Comparison of ENCODE assay signal across 27 cellular contexts in the genomic region with DNA sequence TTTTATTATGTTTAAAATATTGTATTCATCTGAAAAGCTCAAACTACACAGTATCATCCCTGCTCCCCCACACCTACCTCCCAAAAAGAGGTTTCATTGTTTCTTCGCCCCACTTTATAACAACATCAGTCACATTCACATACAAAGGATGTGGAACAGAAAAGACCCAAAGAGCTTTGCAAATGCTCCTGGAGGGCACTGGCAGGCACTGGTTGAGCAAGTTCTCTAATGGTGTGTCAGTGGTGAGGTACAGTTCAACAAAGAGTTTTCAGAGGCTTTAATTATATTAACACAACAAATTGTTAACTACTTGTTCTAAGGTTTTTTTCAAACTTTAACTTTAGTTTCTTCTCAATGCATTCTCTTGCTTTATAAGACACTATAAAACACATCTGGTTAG. TPM values are rescaled to one million over a fixed set of nuclear protein-coding genes. Genes with fewer than 3 reads are reported as not detected.
DNase-seq lines count a peak whose midpoint lies in the region; ATAC-seq and TF ChIP-seq lines count a peak whose summit lies in the region.
"Had no signal": no experiment of that assay in that cellular context is flagged by ENCODE, and none has a peak within 500 bp of the region (broad histone marks: within the 10 kb centered on the region; RNA-seq: fewer than 3 reads in every experiment).

No MANE protein-coding gene starts in this region.

- no peak overlapping the region for H3K4me3 ChIP-seq in H7 (ENCODE audit: insufficient read depth, low read depth, low read length)
- H3K4me3 ChIP-seq in lower lobe of right lung: no peak overlapping the region
- no peak overlapping the region for H3K4me3 ChIP-seq in sigmoid colon
- H3K4me3 ChIP-seq: gastrocnemius medialis, K562, SJSA1, thyroid gland had no signal

- TF ChIP-seq POLR2A in sigmoid colon (IDR thresholded peaks at IDR 0.05): no peak

- H3K9me3 Mint-ChIP-seq in chondrocyte (ENCODE audit: low read depth): peaks cover 5% of the 10 kb centered on the region
- H3K9me3 Mint-ChIP-seq: T-helper 1 cell treated with Interleukin-12 subunit alpha and Interleukin-12 subunit beta and Interleukin-4 antibody, amounts not matched to agents 30 μg/mL and 1 μg/mL, for 36 hours had no signal

- no peaks in the 10 kb centered on the region for H3K27me3 ChIP-seq in H7 (ENCODE audit: control insufficient read depth, insufficient read depth, low read length)
- no peaks in the 10 kb centered on the region for H3K27me3 ChIP-seq in lower lobe of right lung (ENCODE audit: low read depth)
- H3K27me3 ChIP-seq in sigmoid colon: no peaks in the 10 kb centered on the region
- H3K27me3 ChIP-seq: gastrocnemius medialis, SJSA1, thyroid gland had no signal

- no peak overlapping the region for H3K4me3 Mint-ChIP-seq in chondrocyte (ENCODE audit: unreplicated experiment)
- H3K4me3 Mint-ChIP-seq: activated CD4-positive, alpha-beta T cell treated with anti-CD3 and anti-CD28 coated beads, Interleukin-2, amount 10 ng/mL, durations not matched to agents 24 days and 14 days; activated CD8-positive, alpha-beta memory T cell treated with anti-CD3 and anti-CD28 coated beads, Interleukin-2, amount 10 ng/mL, durations not matched to agents 7 days and 5 days; activated naive CD8-positive, alpha-beta T cell treated with anti-CD3 and anti-CD28 coated beads, Interleukin-2, amount 10 ng/mL, durations not matched to agents 7 days and 5 days; CD8-positive, alpha-beta T cell; dendritic cell treated with granulocyte-macrophage colony-stimulating factor and Interleukin-4, amounts not matched to agents 40 ng/mL and 50 ng/mL, for 4 days; stimulated activated memory B cell treated with anti-CD40 and anti-IgM and Interleukin-4, amounts not matched to agents 10 μg/mL and 1 μg/mL and 100 μg/mL, for 72 hours; T-helper 1 cell treated with Interleukin-12 subunit alpha and Interleukin-12 subunit beta and Interleukin-4 antibody, amounts not matched to agents 30 μg/mL and 1 μg/mL, for 36 hours had no signal

- TF ChIP-seq EP300 in sigmoid colon (IDR thresholded peaks at IDR 0.05): no peak

- intact Hi-C loops in lower lobe of right lung (cut with DNase I) (no loop called here), sigmoid colon (cut with DNase I) (no loop called here)

- H3K27ac Mint-ChIP-seq in chondrocyte (ENCODE audit: unreplicated experiment): peak overlapping the region; percentile 38
- H3K27ac Mint-ChIP-seq: activated CD4-positive, alpha-beta T cell treated with anti-CD3 and anti-CD28 coated beads, Interleukin-2, amount 10 ng/mL, durations not matched to agents 24 days and 14 days; activated CD8-positive, alpha-beta memory T cell treated with anti-CD3 and anti-CD28 coated beads, Interleukin-2, amount 10 ng/mL, durations not matched to agents 7 days and 5 days; activated naive CD8-positive, alpha-beta T cell treated with anti-CD3 and anti-CD28 coated beads, Interleukin-2, amount 10 ng/mL, durations not matched to agents 7 days and 5 days; activated T-helper 2 cell treated with anti-CD3 and anti-CD28 coated beads, Interferon-gamma antibody, Interleukin-2, Interleukin-4, amounts not matched to agents 10 μg/mL and 5 μg/mL and 100 μg/mL, durations not matched to agents 14 hours and 24 hours and 36 hours; CD8-positive, alpha-beta T cell; dendritic cell treated with granulocyte-macrophage colony-stimulating factor and Interleukin-4, amounts not matched to agents 40 ng/mL and 50 ng/mL, for 4 days; stimulated activated memory B cell treated with anti-CD40 and anti-IgM and Interleukin-4, amounts not matched to agents 10 μg/mL and 1 μg/mL and 100 μg/mL, for 72 hours; T-helper 1 cell treated with Interleukin-12 subunit alpha and Interleukin-12 subunit beta and Interleukin-4 antibody, amounts not matched to agents 30 μg/mL and 1 μg/mL, for 36 hours had no signal

- H3K4me1 Mint-ChIP-seq in chondrocyte (ENCODE audit: low read depth): peaks cover 34% of the 10 kb centered on the region
- H3K4me1 Mint-ChIP-seq: activated CD4-positive, alpha-beta T cell treated with anti-CD3 and anti-CD28 coated beads, Interleukin-2, amount 10 ng/mL, durations not matched to agents 24 days and 14 days; activated CD8-positive, alpha-beta memory T cell treated with anti-CD3 and anti-CD28 coated beads, Interleukin-2, amount 10 ng/mL, durations not matched to agents 7 days and 5 days; stimulated activated memory B cell treated with anti-CD40 and anti-IgM and Interleukin-4, amounts not matched to agents 10 μg/mL and 1 μg/mL and 100 μg/mL, for 72 hours had no signal

- H3K4me1 ChIP-seq in lower lobe of right lung (peaks cover 27% of the 10 kb centered on the region), sigmoid colon (peaks cover 0 to 37% (median 28%) of the 10 kb centered on the region in 4 donors)
- H3K4me1 ChIP-seq: SJSA1, thyroid gland had no signal

- 79 to 86% methylated on average over 1 of the region's 1 CpG for WGBS in sigmoid colon, 2 donors

- H3K27ac ChIP-seq in lower lobe of right lung (peak overlapping the region; percentile 1), sigmoid colon (peak overlapping the region; percentile 56 to 77 (median 62))
- H3K27ac ChIP-seq: epithelial cell of prostate, SJSA1, thyroid gland had no signal

- ATAC-seq in lower lobe of right lung: no peak
- ATAC-seq: activated CD8-positive, alpha-beta memory T cell treated with anti-CD3 and anti-CD28 coated beads, Interleukin-2, amount 10 ng/mL, durations not matched to agents 7 days and 5 days; CD8-positive, alpha-beta T cell; K562; stimulated activated memory B cell treated with anti-CD40 and anti-IgM and Interleukin-4, amounts not matched to agents 10 μg/mL and 1 μg/mL and 100 μg/mL, for 72 hours had no signal

- DNase-seq in H7 (peak; percentile 27), chondrocyte (ENCODE audit: low spot score) (no peak), lower lobe of right lung (no peak), sigmoid colon (no peak), LoVo (ENCODE audit: low spot score) (no peak), DMS153 (lab: John Stamatoyannopoulos, UW) (no peak), OCI-M2 (lab: John Stamatoyannopoulos, UW; ENCODE audit: unreplicated experiment) (no peak)
- DNase-seq in NK-92 treated with Interleukin-12 subunit alpha and Interleukin-12 subunit beta, amount 100 ng/mL, for 24 hours (lab: John Stamatoyannopoulos, UW): no peak
- DNase-seq: activated CD4-positive, alpha-beta T cell treated with anti-CD3 and anti-CD28 coated beads, Interleukin-2, amount 10 ng/mL, durations not matched to agents 24 days and 14 days; activated CD8-positive, alpha-beta memory T cell treated with anti-CD3 and anti-CD28 coated beads, Interleukin-2, amount 10 ng/mL, durations not matched to agents 7 days and 5 days; activated naive CD8-positive, alpha-beta T cell treated with anti-CD3 and anti-CD28 coated beads, Interleukin-2, amount 10 ng/mL, durations not matched to agents 7 days and 5 days; CD8-positive, alpha-beta T cell; DMS53; kidney glomerular epithelial cell; NCI-H187 treated with DMSO at 0.1 percent for 48 hours; NCI-H226; NCI-H774 had no signal

- no peak for TF ChIP-seq CTCF in chondrocyte (IDR thresholded peaks at IDR 0.05)
- TF ChIP-seq CTCF in lower lobe of right lung (IDR thresholded peaks at IDR 0.05): no peak
- no peak for TF ChIP-seq CTCF in sigmoid colon (IDR thresholded peaks at IDR 0.05)

- H3K27me3 Mint-ChIP-seq in chondrocyte (ENCODE audit: low read depth): no peaks in the 10 kb centered on the region
- H3K27me3 Mint-ChIP-seq: activated CD4-positive, alpha-beta T cell treated with anti-CD3 and anti-CD28 coated beads, Interleukin-2, amount 10 ng/mL, durations not matched to agents 24 days and 14 days; activated CD8-positive, alpha-beta memory T cell treated with anti-CD3 and anti-CD28 coated beads, Interleukin-2, amount 10 ng/mL, durations not matched to agents 7 days and 5 days; activated naive CD8-positive, alpha-beta T cell treated with anti-CD3 and anti-CD28 coated beads, Interleukin-2, amount 10 ng/mL, durations not matched to agents 7 days and 5 days; dendritic cell treated with granulocyte-macrophage colony-stimulating factor and Interleukin-4, amounts not matched to agents 40 ng/mL and 50 ng/mL, for 4 days; stimulated activated memory B cell treated with anti-CD40 and anti-IgM and Interleukin-4, amounts not matched to agents 10 μg/mL and 1 μg/mL and 100 μg/mL, for 72 hours had no signal

- no peaks in the 10 kb centered on the region for H3K36me3 ChIP-seq in H7 (replicated peaks; ENCODE audit: control insufficient read depth, insufficient read depth, low read length)
- no peaks in the 10 kb centered on the region for H3K36me3 ChIP-seq in lower lobe of right lung
- no peaks in the 10 kb centered on the region for H3K36me3 ChIP-seq in sigmoid colon
- H3K36me3 ChIP-seq: gastrocnemius medialis, SJSA1, thyroid gland had no signal

- peaks cover 4% of the 10 kb centered on the region for H3K36me3 Mint-ChIP-seq in chondrocyte (ENCODE audit: low read depth)
- H3K36me3 Mint-ChIP-seq: CD8-positive, alpha-beta T cell had no signal

- H3K9me3 ChIP-seq in lower lobe of right lung: no peaks in the 10 kb centered on the region
- H3K9me3 ChIP-seq in sigmoid colon: no peaks in the 10 kb centered on the region
- H3K9me3 ChIP-seq: gastrocnemius medialis, SJSA1, thyroid gland had no signal

RNA-seq across cellular contexts. Expression of gene ECM2, which starts 54.1 kb away (rescaled TPM):
- not detected in 2 replicates for total RNA-seq in H7 (2014; rRNA removed; shearing (Covaris generic))
- total RNA-seq in chondrocyte: 31.7 to 39.6 TPM (median 34.2 TPM) in 3 replicates
- total RNA-seq in lower lobe of right lung: 9.4 TPM
- total RNA-seq in sigmoid colon: 10 to 100 TPM in 1 of 4 donors, 1 to 10 TPM in 3; 3.3 to 19.7 (median 7.8) TPM
- 1 to 10 TPM in 2 of 3 donors, not detected in 1; 1.2 to 1.7 TPM for polyA plus RNA-seq in sigmoid colon
- total RNA-seq: activated CD4-positive, alpha-beta T cell treated with anti-CD3 and anti-CD28 coated beads, Interleukin-2, amount 10 ng/mL, durations not matched to agents 24 days and 14 days; activated CD8-positive, alpha-beta memory T cell treated with anti-CD3 and anti-CD28 coated beads, Interleukin-2, amount 10 ng/mL, durations not matched to agents 7 days and 5 days; activated naive CD8-positive, alpha-beta T cell treated with anti-CD3 and anti-CD28 coated beads, Interleukin-2, amount 10 ng/mL, durations not matched to agents 7 days and 5 days; activated T-helper 2 cell treated with anti-CD3 and anti-CD28 coated beads, Interferon-gamma antibody, Interleukin-2, Interleukin-4, amounts not matched to agents 10 μg/mL and 5 μg/mL and 100 μg/mL, durations not matched to agents 14 hours and 24 hours and 36 hours; CD8-positive, alpha-beta T cell; H1; K562 had no signal
- polyA plus RNA-seq: H1 had no signal
